12 cellular contexts compared by ENCODE assay signal in genomic region chr11:31813961-31814868, GRCh38. TPM values are rescaled to one million over a fixed set of nuclear protein-coding genes. Genes with fewer than 3 reads are reported as not detected.
DNase-seq lines count a peak whose midpoint lies in the region; ATAC-seq, FAIRE-seq and TF ChIP-seq lines count a peak whose summit lies in the region.
"Had no signal": no experiment of that assay in that cellular context is flagged by ENCODE, and none has a peak within 500 bp of the region (broad histone marks: within the 10 kb centered on the region; RNA-seq: fewer than 3 reads in every experiment).

No MANE protein-coding gene starts in this region.

- FAIRE-seq in urothelium cell line (lab: Jason Lieb, UNC), result no peak

- H3K36me3 ChIP-seq in GM06990 (ENCODE audit: control insufficient read depth, insufficient read depth, low read length) (no peaks in the 10 kb centered on the region), MG63 (no peaks in the 10 kb centered on the region), endocrine pancreas (ENCODE audit: control insufficient read depth, insufficient read depth, low read length) (peaks cover 7% of the 10 kb centered on the region), left lung (no peaks in the 10 kb centered on the region)

- TF ChIP-seq CTCF in GM06990 (IDR thresholded peaks at IDR 0.05; ENCODE audit: insufficient read depth, low read length, poor library complexity, severe bottlenecking) (no peak), osteocyte (IDR thresholded peaks at IDR 0.05) (no peak), left lung (IDR thresholded peaks at IDR 0.05) (no peak)

- peaks cover 67% of the 10 kb centered on the region for H3K27me3 Mint-ChIP-seq in osteocyte (ENCODE audit: unreplicated experiment)

- no peaks in the 10 kb centered on the region for H3K36me3 Mint-ChIP-seq in osteocyte (ENCODE audit: unreplicated experiment)

- no peak overlapping the region for H3K27ac ChIP-seq in left lung

- peaks cover 8% of the 10 kb centered on the region; the same call in 1 of the 2 replicates for H3K27me3 ChIP-seq in GM06990 (replicated peaks; ENCODE audit: control insufficient read depth, insufficient read depth, low read length)
- no peaks in the 10 kb centered on the region for H3K27me3 ChIP-seq in MG63
- H3K27me3 ChIP-seq in endocrine pancreas (ENCODE audit: control insufficient read depth, insufficient read depth, low read length), result no peaks in the 10 kb centered on the region
- H3K27me3 ChIP-seq in left lung, result peaks cover 97 to 100% of the 10 kb centered on the region in 2 donors

- peaks cover 52% of the 10 kb centered on the region for H3K4me1 Mint-ChIP-seq in osteocyte (ENCODE audit: unreplicated experiment)

- intact Hi-C loops in left lung (cut with DNase I), result no loop called here

- peak overlapping the region; percentile 49 for H3K4me3 ChIP-seq in GM06990 (replicated peaks; ENCODE audit: low read depth, low read length)
- peak overlapping the region; percentile 36 for H3K4me3 ChIP-seq in MG63
- H3K4me3 ChIP-seq in endocrine pancreas (ENCODE audit: control insufficient read depth, insufficient read depth, low read length), result peak overlapping the region; percentile 76
- no peak overlapping the region for H3K4me3 ChIP-seq in left lung
- H3K4me3 ChIP-seq: lung had no signal

- ATAC-seq in left lung, result no peak
- ATAC-seq in GM18861 (IDR thresholded peaks at IDR 0.05; ENCODE audit: unreplicated experiment), result no peak
- no peak for ATAC-seq in HG02885 (IDR thresholded peaks at IDR 0.05; ENCODE audit: poor library complexity, unreplicated experiment)

- H3K4me3 Mint-ChIP-seq in osteocyte (ENCODE audit: unreplicated experiment), result no peak overlapping the region

- no peak overlapping the region for H3K27ac Mint-ChIP-seq in osteocyte (ENCODE audit: unreplicated experiment)

- peak overlapping the region; percentile 96 for H3K9ac ChIP-seq in endocrine pancreas (ENCODE audit: control insufficient read depth, insufficient read depth, low read length)

- DNase-seq in GM06990 (ENCODE audit: extremely low read depth, insufficient read length) (no peak), MG63 (peak; percentile 62), osteocyte (ENCODE audit: extremely low spot score, unreplicated experiment) (peak; percentile 81), urothelium cell line (ENCODE audit: low spot score) (no peak), left lung (no peak)
- DNase-seq: dermis blood vessel endothelial cell, KG1 had no signal

- no peaks in the 10 kb centered on the region for H3K9me3 Mint-ChIP-seq in osteocyte (ENCODE audit: unreplicated experiment)

- H3K4me1 ChIP-seq in endocrine pancreas (ENCODE audit: control insufficient read depth, insufficient read depth, low read length) (no peaks in the 10 kb centered on the region), left lung (peaks cover 36 to 85% of the 10 kb centered on the region in 2 donors)

- H3K9me3 ChIP-seq in MG63 (no peaks in the 10 kb centered on the region), endocrine pancreas (ENCODE audit: control insufficient read depth, low read length) (no peaks in the 10 kb centered on the region), left lung (no peaks in the 10 kb centered on the region)

RNA-seq across cellular contexts. Expression of gene PAX6, which starts 3.1 kb away (rescaled TPM):
- 12.4 and 12.7 TPM in 2 replicates for total RNA-seq in MG63 (2014; rRNA removed; shearing (Covaris generic); ENCODE audit: low replicate concordance)
- total RNA-seq in osteocyte, result not detected in 2 replicates
- not detected for total RNA-seq in left lung
- total RNA-seq: dermis blood vessel endothelial cell, lung, OCI-LY7 had no signal

Comparison
In these comparisons a context has a peak if more than half of its experiments do, and no peak if none do; other contexts are left out.
1. DNase-seq: peak in MG63 (single experiment) and osteocyte (single experiment); none in GM06990 (single experiment), urothelium cell line (single experiment) and left lung (0 of 2).
2. H3K4me3 ChIP-seq: peak in GM06990 (single experiment), MG63 (single experiment) and endocrine pancreas (single experiment); none in left lung (0 of 2).
3. RNA of gene PAX6, which starts 3.1 kb away (total RNA-seq): 12.4 to 12.7 TPM in MG63; not detected in osteocyte and not detected in left lung; every median in the first group is over 10 times any median in the second.